In genomic region chr16:2936436-2937011, GRCh38 we compare ENCODE assay signal across 1 cellular context.
TF ChIP-seq lines count a peak whose summit lies in the region.

No MANE protein-coding gene starts in this region.

TF ChIP-seq in SK-N-SH treated with all-trans-retinoic acid at 6 μM for 48 hours, 23 proteins besides CTCF, POLR2A, EP300 and RAD21 (continued from another document):
- TF ChIP-seq PATZ1 (CRISPR knock-in tag; IDR thresholded peaks at IDR 0.05; ENCODE audit: borderline replicate concordance) (no peak), TSHZ2 (CRISPR knock-in tag; IDR thresholded peaks at IDR 0.05) (no peak), CSRNP3 (CRISPR knock-in tag; IDR thresholded peaks at IDR 0.05) (no peak), TCF4 (CRISPR knock-in tag; IDR thresholded peaks at IDR 0.05; ENCODE audit: borderline replicate concordance) (no peak), ISL1 (CRISPR knock-in tag; IDR thresholded peaks at IDR 0.05) (no peak), GLIS3 (CRISPR knock-in tag; IDR thresholded peaks at IDR 0.05) (no peak), ZNF8 (CRISPR knock-in tag; IDR thresholded peaks at IDR 0.05) (no peak), RARB (CRISPR knock-in tag; IDR thresholded peaks at IDR 0.05) (no peak), PPARA (CRISPR knock-in tag; IDR thresholded peaks at IDR 0.05; ENCODE audit: borderline replicate concordance) (no peak), ZNF70 (CRISPR knock-in tag; IDR thresholded peaks at IDR 0.05) (no peak), TOX (CRISPR knock-in tag; IDR thresholded peaks at IDR 0.05; ENCODE audit: borderline replicate concordance) (no peak)
